1 cellular context compared by ENCODE assay signal in genomic region chr11:47241740-47242400, GRCh38.
TF ChIP-seq lines count a peak whose summit lies in the region.

No MANE protein-coding gene starts in this region.

TF ChIP-seq in H1, 55 proteins besides CTCF, POLR2A, EP300 and RAD21:
- TF ChIP-seq ZNF274 (IDR thresholded peaks at IDR 0.05; ENCODE audit: borderline replicate concordance, extremely low read depth, low read length), result no peak
- no peak for TF ChIP-seq TBP (IDR thresholded peaks at IDR 0.05; ENCODE audit: low read depth, low read length)
- no peak for TF ChIP-seq KDM4A (IDR thresholded peaks at IDR 0.05; ENCODE audit: low read depth, low read length, severe bottlenecking)
- TF ChIP-seq POLR2AphosphoS5 (IDR thresholded peaks at IDR 0.05; ENCODE audit: low read depth, low read length), result peak; percentile 23; the same call in 1 of the 2 replicates
- TF ChIP-seq KDM1A (IDR thresholded peaks at IDR 0.05; ENCODE audit: borderline replicate concordance, low read length), result no peak
